1 cellular context compared by ENCODE assay signal in the genomic region with DNA sequence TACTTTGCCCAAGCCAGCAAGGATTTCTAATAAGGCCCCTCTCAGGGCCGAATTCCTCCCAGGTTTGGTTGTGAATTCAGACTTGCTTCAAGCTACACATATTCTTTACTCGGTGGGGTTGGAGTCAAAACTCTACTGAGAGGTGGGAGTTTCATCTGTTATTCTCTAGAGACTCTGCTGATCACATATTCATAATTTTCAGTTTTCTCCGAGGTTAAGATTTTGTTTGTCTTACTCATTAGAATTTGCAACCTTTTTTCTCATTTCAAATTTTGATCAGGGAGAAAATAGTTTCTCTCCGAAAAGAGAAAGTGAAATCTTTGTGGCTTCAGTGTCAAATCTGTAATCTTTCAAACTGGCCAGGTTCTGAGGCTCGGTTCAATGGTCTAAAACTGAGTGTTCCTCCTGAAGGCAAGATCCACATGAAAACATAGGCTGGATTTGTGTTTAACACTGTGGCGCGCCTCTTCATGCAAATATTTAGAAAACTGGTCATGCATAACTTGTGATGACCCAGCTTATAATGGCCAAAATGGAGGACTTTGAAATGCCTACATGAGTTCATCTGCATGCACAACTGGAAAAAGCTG.
TF ChIP-seq lines count a peak whose summit lies in the region.

No MANE protein-coding gene starts in this region.

TF ChIP-seq in GM12878, 131 proteins besides CTCF, POLR2A, EP300 and RAD21 (continues in another document):
- TF ChIP-seq MXI1 (IDR thresholded peaks at IDR 0.05; ENCODE audit: low read depth, low read length) (0 out of 2 replicates have a peak, but pooled peaks have one; percentile 47), MTA3 (IDR thresholded peaks at IDR 0.05; ENCODE audit: borderline replicate concordance, low read length) (peak; percentile 44; the same call in 1 of the 2 replicates), HDAC2 (IDR thresholded peaks at IDR 0.05) (no peak), ATF2 (IDR thresholded peaks at IDR 0.05; ENCODE audit: low read length) (peak; percentile 54; the same call in 1 of the 2 replicates), TBL1XR1 (IDR thresholded peaks at IDR 0.05; ENCODE audit: low read depth, low read length) (peak; percentile 51; the same call in 1 of the 2 replicates), PML (IDR thresholded peaks at IDR 0.05; ENCODE audit: low read length) (no peak), CBFB (IDR thresholded peaks at IDR 0.05; ENCODE audit: low read depth) (0 out of 2 replicates have a peak, but pooled peaks have one; percentile 30), JUNB (IDR thresholded peaks at IDR 0.05) (peak; percentile 81), SMAD1 (IDR thresholded peaks at IDR 0.05; ENCODE audit: low read depth, partially characterized antibody) (no peak), RCOR1 (conservative IDR thresholded peaks at IDR 0.05; ENCODE audit: low read depth, low read length) (0 out of 2 replicates have a peak, but pooled peaks have one; percentile 61), HDGF (IDR thresholded peaks at IDR 0.05) (0 out of 2 replicates have a peak, but pooled peaks have one; percentile 20), FOXM1 (IDR thresholded peaks at IDR 0.05; ENCODE audit: low read depth, low read length) (peak; percentile 82), MEF2A (IDR thresholded peaks at IDR 0.05; ENCODE audit: insufficient read depth, low read depth, low read length) (0 out of 2 replicates have a peak, but pooled peaks have one; percentile 42), IKZF2 (IDR thresholded peaks at IDR 0.05) (peak; percentile 69 to 75; a peak in 2 of 4 replicates), SKIL (IDR thresholded peaks at IDR 0.05; ENCODE audit: low read depth, poor library complexity, severe bottlenecking) (peak; percentile 89), NR2F1 (conservative IDR thresholded peaks at IDR 0.05) (peak; percentile 87), SREBF1 (IDR thresholded peaks at IDR 0.05; ENCODE audit: low read length) (peak; percentile 82), TCF12 (IDR thresholded peaks at IDR 0.05; ENCODE audit: low read depth, low read length) (no peak), STAT1 (conservative IDR thresholded peaks at IDR 0.05) (no peak), YY1 (IDR thresholded peaks at IDR 0.05; ENCODE audit: low read depth, low read length) (peak; percentile 68; the same call in 1 of the 2 replicates), MLLT1 (IDR thresholded peaks at IDR 0.05) (peak; percentile 64), PAX8 (IDR thresholded peaks at IDR 0.05) (peak; percentile 89; the same call in 1 of the 2 replicates), RUNX3 (IDR thresholded peaks at IDR 0.05; ENCODE audit: low read length) (peak; percentile 92), BCL11A (IDR thresholded peaks at IDR 0.05; ENCODE audit: low read depth, low read length) (peak; percentile 9; the same call in 1 of the 2 replicates), KDM1A (IDR thresholded peaks at IDR 0.05; ENCODE audit: borderline replicate concordance) (no peak), NFIC (IDR thresholded peaks at IDR 0.05; ENCODE audit: low read depth, low read length) (peak; percentile 69; the same call in 1 of the 2 replicates), PAX5 (IDR thresholded peaks at IDR 0.05; ENCODE audit: borderline replicate concordance, low read depth, low read length) (peak; percentile 96), POU2F2 (IDR thresholded peaks at IDR 0.05; ENCODE audit: borderline replicate concordance, low read depth, low read length) (peak; percentile 92; the same call in 2 of the 3 replicates), ATF3 (IDR thresholded peaks at IDR 0.05; ENCODE audit: borderline replicate concordance, extremely low read depth, low read depth, low read length) (no peak), MEF2B (IDR thresholded peaks at IDR 0.05; ENCODE audit: partially characterized antibody, poor library complexity, severe bottlenecking) (peak; percentile 94), RBBP5 (conservative IDR thresholded peaks at IDR 0.05) (no peak), NBN (IDR thresholded peaks at IDR 0.05) (peak; percentile 52; the same call in 1 of the 2 replicates), ZNF217 (IDR thresholded peaks at IDR 0.05) (peak; percentile 100), GABPA (IDR thresholded peaks at IDR 0.05; ENCODE audit: low read depth) (peak; percentile 23; the same call in 1 of the 2 replicates), MTA2 (IDR thresholded peaks at IDR 0.05; ENCODE audit: low read depth) (no peak; the same call in 1 of the 2 replicates), ZNF24 (IDR thresholded peaks at IDR 0.05) (no peak), DPF2 (IDR thresholded peaks at IDR 0.05) (peak; percentile 57; the same call in 1 of the 2 replicates), BHLHE40 (IDR thresholded peaks at IDR 0.05; ENCODE audit: borderline replicate concordance in 1 of 2, low read depth in 2 of 2, low read length in 1 of 2) (peak; percentile 39 to 59; a peak in 3 of 4 replicates), RAD51 (IDR thresholded peaks at IDR 0.05) (0 out of 2 replicates have a peak, but pooled peaks have one; percentile 13), STAT3 (IDR thresholded peaks at IDR 0.05; ENCODE audit: low read depth, low read length) (no peak), PKNOX1 (IDR thresholded peaks at IDR 0.05) (0 out of 2 replicates have a peak, but pooled peaks have one; percentile 25), ATF7 (IDR thresholded peaks at IDR 0.05; ENCODE audit: low read depth) (peak; percentile 81), ESRRA (IDR thresholded peaks at IDR 0.05; ENCODE audit: low read length) (no peak)
- TF ChIP-seq, protein P1, sequence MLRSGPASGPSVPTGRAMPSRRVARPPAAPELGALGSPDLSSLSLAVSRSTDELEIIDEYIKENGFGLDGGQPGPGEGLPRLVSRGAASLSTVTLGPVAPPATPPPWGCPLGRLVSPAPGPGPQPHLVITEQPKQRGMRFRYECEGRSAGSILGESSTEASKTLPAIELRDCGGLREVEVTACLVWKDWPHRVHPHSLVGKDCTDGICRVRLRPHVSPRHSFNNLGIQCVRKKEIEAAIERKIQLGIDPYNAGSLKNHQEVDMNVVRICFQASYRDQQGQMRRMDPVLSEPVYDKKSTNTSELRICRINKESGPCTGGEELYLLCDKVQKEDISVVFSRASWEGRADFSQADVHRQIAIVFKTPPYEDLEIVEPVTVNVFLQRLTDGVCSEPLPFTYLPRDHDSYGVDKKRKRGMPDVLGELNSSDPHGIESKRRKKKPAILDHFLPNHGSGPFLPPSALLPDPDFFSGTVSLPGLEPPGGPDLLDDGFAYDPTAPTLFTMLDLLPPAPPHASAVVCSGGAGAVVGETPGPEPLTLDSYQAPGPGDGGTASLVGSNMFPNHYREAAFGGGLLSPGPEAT (IDR thresholded peaks at IDR 0.05; ENCODE audit: low read depth) = peak; percentile 82
- TF ChIP-seq, protein P2, sequence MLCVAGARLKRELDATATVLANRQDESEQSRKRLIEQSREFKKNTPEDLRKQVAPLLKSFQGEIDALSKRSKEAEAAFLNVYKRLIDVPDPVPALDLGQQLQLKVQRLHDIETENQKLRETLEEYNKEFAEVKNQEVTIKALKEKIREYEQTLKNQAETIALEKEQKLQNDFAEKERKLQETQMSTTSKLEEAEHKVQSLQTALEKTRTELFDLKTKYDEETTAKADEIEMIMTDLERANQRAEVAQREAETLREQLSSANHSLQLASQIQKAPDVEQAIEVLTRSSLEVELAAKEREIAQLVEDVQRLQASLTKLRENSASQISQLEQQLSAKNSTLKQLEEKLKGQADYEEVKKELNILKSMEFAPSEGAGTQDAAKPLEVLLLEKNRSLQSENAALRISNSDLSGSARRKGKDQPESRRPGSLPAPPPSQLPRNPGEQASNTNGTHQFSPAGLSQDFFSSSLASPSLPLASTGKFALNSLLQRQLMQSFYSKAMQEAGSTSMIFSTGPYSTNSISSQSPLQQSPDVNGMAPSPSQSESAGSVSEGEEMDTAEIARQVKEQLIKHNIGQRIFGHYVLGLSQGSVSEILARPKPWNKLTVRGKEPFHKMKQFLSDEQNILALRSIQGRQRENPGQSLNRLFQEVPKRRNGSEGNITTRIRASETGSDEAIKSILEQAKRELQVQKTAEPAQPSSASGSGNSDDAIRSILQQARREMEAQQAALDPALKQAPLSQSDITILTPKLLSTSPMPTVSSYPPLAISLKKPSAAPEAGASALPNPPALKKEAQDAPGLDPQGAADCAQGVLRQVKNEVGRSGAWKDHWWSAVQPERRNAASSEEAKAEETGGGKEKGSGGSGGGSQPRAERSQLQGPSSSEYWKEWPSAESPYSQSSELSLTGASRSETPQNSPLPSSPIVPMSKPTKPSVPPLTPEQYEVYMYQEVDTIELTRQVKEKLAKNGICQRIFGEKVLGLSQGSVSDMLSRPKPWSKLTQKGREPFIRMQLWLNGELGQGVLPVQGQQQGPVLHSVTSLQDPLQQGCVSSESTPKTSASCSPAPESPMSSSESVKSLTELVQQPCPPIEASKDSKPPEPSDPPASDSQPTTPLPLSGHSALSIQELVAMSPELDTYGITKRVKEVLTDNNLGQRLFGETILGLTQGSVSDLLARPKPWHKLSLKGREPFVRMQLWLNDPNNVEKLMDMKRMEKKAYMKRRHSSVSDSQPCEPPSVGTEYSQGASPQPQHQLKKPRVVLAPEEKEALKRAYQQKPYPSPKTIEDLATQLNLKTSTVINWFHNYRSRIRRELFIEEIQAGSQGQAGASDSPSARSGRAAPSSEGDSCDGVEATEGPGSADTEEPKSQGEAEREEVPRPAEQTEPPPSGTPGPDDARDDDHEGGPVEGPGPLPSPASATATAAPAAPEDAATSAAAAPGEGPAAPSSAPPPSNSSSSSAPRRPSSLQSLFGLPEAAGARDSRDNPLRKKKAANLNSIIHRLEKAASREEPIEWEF (IDR thresholded peaks at IDR 0.05; ENCODE audit: insufficient replicate concordance, low read depth, low read length) = peak; percentile 52
- TF ChIP-seq, protein P3, sequence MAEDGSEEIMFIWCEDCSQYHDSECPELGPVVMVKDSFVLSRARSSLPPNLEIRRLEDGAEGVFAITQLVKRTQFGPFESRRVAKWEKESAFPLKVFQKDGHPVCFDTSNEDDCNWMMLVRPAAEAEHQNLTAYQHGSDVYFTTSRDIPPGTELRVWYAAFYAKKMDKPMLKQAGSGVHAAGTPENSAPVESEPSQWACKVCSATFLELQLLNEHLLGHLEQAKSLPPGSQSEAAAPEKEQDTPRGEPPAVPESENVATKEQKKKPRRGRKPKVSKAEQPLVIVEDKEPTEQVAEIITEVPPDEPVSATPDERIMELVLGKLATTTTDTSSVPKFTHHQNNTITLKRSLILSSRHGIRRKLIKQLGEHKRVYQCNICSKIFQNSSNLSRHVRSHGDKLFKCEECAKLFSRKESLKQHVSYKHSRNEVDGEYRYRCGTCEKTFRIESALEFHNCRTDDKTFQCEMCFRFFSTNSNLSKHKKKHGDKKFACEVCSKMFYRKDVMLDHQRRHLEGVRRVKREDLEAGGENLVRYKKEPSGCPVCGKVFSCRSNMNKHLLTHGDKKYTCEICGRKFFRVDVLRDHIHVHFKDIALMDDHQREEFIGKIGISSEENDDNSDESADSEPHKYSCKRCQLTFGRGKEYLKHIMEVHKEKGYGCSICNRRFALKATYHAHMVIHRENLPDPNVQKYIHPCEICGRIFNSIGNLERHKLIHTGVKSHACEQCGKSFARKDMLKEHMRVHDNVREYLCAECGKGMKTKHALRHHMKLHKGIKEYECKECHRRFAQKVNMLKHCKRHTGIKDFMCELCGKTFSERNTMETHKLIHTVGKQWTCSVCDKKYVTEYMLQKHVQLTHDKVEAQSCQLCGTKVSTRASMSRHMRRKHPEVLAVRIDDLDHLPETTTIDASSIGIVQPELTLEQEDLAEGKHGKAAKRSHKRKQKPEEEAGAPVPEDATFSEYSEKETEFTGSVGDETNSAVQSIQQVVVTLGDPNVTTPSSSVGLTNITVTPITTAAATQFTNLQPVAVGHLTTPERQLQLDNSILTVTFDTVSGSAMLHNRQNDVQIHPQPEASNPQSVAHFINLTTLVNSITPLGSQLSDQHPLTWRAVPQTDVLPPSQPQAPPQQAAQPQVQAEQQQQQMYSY (CRISPR knock-in tag; IDR thresholded peaks at IDR 0.05) = no peak
